26 cellular contexts compared by ENCODE assay signal in genomic region chr4:146257511-146257910, GRCh38. TPM values are rescaled to one million over a fixed set of nuclear protein-coding genes. Genes with fewer than 3 reads are reported as not detected.
"Had no signal": no experiment of that assay in that cellular context is flagged by ENCODE, and none has a peak within 500 bp of the region (broad histone marks: within the 10 kb centered on the region; RNA-seq: fewer than 3 reads in every experiment).

No MANE protein-coding gene starts in this region.

- H3K9me3 Mint-ChIP-seq: IgD-negative memory B cell had no signal

- H3K36me3 ChIP-seq: SJCRH30 had no signal

- H3K4me1 ChIP-seq: SJCRH30 had no signal

- H3K4me3 ChIP-seq: SJCRH30 had no signal

- DNase-seq: KBM-7, MV-4-11, NCI-H1048, NCI-H1105, NCI-H1417, NCI-H1436 treated with DMSO at 0.1 percent for 48 hours, NCI-H1694, NCI-H187 treated with DMSO at 0.1 percent for 48 hours, NCI-H2029 treated with DMSO at 0.1 percent for 48 hours, NCI-H2171 treated with DMSO at 0.1 percent for 48 hours, NCI-H345, NCI-H446 treated with DMSO at 0.1 percent for 48 hours, NCI-H510A treated with DMSO at 0.1 percent for 48 hours, NCI-H526, NCI-H82, PC-3, SHP77 treated with DMSO at 0.1 percent for 48 hours, SJCRH30, T-helper 1 cell had no signal

- H3K27ac ChIP-seq: RWPE1, SJCRH30 had no signal

- H3K27me3 ChIP-seq: SJCRH30 had no signal

- ATAC-seq: Panc1, PC-3, SK-N-SH treated with all-trans-retinoic acid at 6 μM for 48 hours had no signal

- H3K9me3 ChIP-seq: SJCRH30 had no signal

- H3K4me3 Mint-ChIP-seq: IgD-negative memory B cell had no signal

RNA-seq across cellular contexts. Expression of gene REELD1, which starts 43.2 kb away (rescaled TPM):
- total RNA-seq: HT-29, LHCN-M2, MCF 10A, PC-3, SJCRH30 had no signal
- polyA plus RNA-seq: IgD-negative memory B cell had no signal
